Comparison of ENCODE assay signal across 1 cellular context in genomic region chr3:45224824-45225464, GRCh38.
TF ChIP-seq lines count a peak whose summit lies in the region.

No MANE protein-coding gene starts in this region.

TF ChIP-seq in HCT116, 20 proteins besides CTCF, POLR2A, EP300 and RAD21 (continued from another document):
- TF ChIP-seq REST (IDR thresholded peaks at IDR 0.05; ENCODE audit: low read depth) (no peak), SIN3A (IDR thresholded peaks at IDR 0.05; ENCODE audit: low read depth) (no peak), FOSL1 (IDR thresholded peaks at IDR 0.05; ENCODE audit: low read depth) (no peak), MAX (IDR thresholded peaks at IDR 0.05) (peak; percentile 45; the same call in 1 of the 2 replicates), EZH2 (IDR thresholded peaks at IDR 0.05) (no peak), CBX3 (IDR thresholded peaks at IDR 0.05; ENCODE audit: low read depth) (no peak)
